In genomic region chr17:14340968-14341412, GRCh38 we compare ENCODE assay signal across 1 cellular context.
TF ChIP-seq lines count a peak whose summit lies in the region.

No MANE protein-coding gene starts in this region.

TF ChIP-seq in GM23338, 12 proteins besides CTCF, POLR2A, EP300 and RAD21 (continued from another document):
- TF ChIP-seq ZNF462 (CRISPR knock-in tag; IDR thresholded peaks at IDR 0.05) (no peak), ETS1 (IDR thresholded peaks at IDR 0.05) (no peak), CREB1 (CRISPR knock-in tag; IDR thresholded peaks at IDR 0.05; ENCODE audit: low read depth) (no peak), JUNB (IDR thresholded peaks at IDR 0.05; ENCODE audit: unreplicated experiment) (no peak), REST (IDR thresholded peaks at IDR 0.05; ENCODE audit: unreplicated experiment) (no peak), NANOG (IDR thresholded peaks at IDR 0.05; ENCODE audit: borderline replicate concordance) (no peak), POLR2AphosphoS5 (IDR thresholded peaks at IDR 0.05; ENCODE audit: low read depth) (no peak)
